ENCODE assay signal across 8 cellular contexts in genomic region chr1:23790696-23791433, GRCh38. TPM values are rescaled to one million over a fixed set of nuclear protein-coding genes. Genes with fewer than 3 reads are reported as not detected.
DNase-seq lines count a peak whose midpoint lies in the region; ATAC-seq and TF ChIP-seq lines count a peak whose summit lies in the region.

LYPLA2 (plus strand) TSS chr1:23791145; CDS start chr1:23792683, 1,538 bp downstream.

- DNase-seq in GM12864 (ENCODE audit: low read depth) (peak; percentile 68), NCI-H187 (lab: John Stamatoyannopoulos, UW) (peak; percentile 62 to 83), T-helper 22 cell (ENCODE audit: low read depth) (peak; percentile 77), ascending aorta (ENCODE audit: low spot score in 2 of 2) (peak; percentile 77 to 97), right cardiac atrium (peak; percentile 96 to 98 (median 98)), uterus (peak; percentile 92 to 95)

- TF ChIP-seq CTCF in GM12864 (IDR thresholded peaks at IDR 0.05; ENCODE audit: low read depth, low read length, missing control alignments), result no peak
- TF ChIP-seq CTCF in ascending aorta (IDR thresholded peaks at IDR 0.05), result no peak
- TF ChIP-seq CTCF in uterus (IDR thresholded peaks at IDR 0.05), result no peak

- TF ChIP-seq POLR2A in uterus (IDR thresholded peaks at IDR 0.05), result peak; percentile 15 to 40

- H3K27me3 ChIP-seq in ascending aorta, result no peaks in the 10 kb centered on the region
- no peaks in the 10 kb centered on the region for H3K27me3 ChIP-seq in right cardiac atrium (ENCODE audit: control insufficient read depth, insufficient read depth)
- no peaks in the 10 kb centered on the region for H3K27me3 ChIP-seq in rectal smooth muscle tissue (ENCODE audit: control insufficient read depth, insufficient read depth, low read length)
- H3K27me3 ChIP-seq in uterus, result no peaks in the 10 kb centered on the region

- H3K36me3 ChIP-seq in ascending aorta (peaks cover 30 to 43% of the 10 kb centered on the region in 2 donors), rectal smooth muscle tissue (ENCODE audit: control insufficient read depth, insufficient read depth, low read length) (peaks cover 9% of the 10 kb centered on the region), uterus (no peaks in the 10 kb centered on the region)

- WGBS in right cardiac atrium, result under 1% methylated on average over 45 of the region's 45 CpGs

- peak within 1 kb of the TSS; percentile 60 to 74 for H3K27ac ChIP-seq in ascending aorta
- H3K27ac ChIP-seq in right cardiac atrium (ENCODE audit: low read length), result peak within 1 kb of the TSS; percentile 32
- H3K27ac ChIP-seq in rectal smooth muscle tissue (ENCODE audit: low read depth, low read length), result peak within 1 kb of the TSS; percentile 18
- H3K27ac ChIP-seq in uterus, result peak within 1 kb of the TSS; percentile 61 to 78

- ATAC-seq in HG02678 (IDR thresholded peaks at IDR 0.05; ENCODE audit: unreplicated experiment) (peak; percentile 84), right cardiac atrium (peak; percentile 90 to 92)

- intact Hi-C loops in ascending aorta (cut with DNase I), result loop anchor here (1.0 kb wide), 1 partner anchor 9 kb away; the partner anchor contains the start of gene GALE
- intact Hi-C loops in right cardiac atrium (cut with DNase I), result no loop called here
- intact Hi-C loops in uterus (cut with DNase I; ENCODE audit: low total_unique reads), result no loop called here

- H3K4me3 ChIP-seq in GM12864 (ENCODE audit: low read depth, low read length) (peak within 1 kb of the TSS; percentile 98), ascending aorta (peak within 1 kb of the TSS; percentile 61 to 80), right cardiac atrium (ENCODE audit: low read length) (peak within 1 kb of the TSS; percentile 82), rectal smooth muscle tissue (ENCODE audit: low read length) (peak within 1 kb of the TSS; percentile 77), uterus (peak within 1 kb of the TSS; percentile 73 to 76)

- H3K9ac ChIP-seq in rectal smooth muscle tissue (ENCODE audit: low read length), result peak within 1 kb of the TSS; percentile 42

- H3K9me3 ChIP-seq in ascending aorta, result no peaks in the 10 kb centered on the region
- H3K9me3 ChIP-seq in right cardiac atrium (ENCODE audit: control insufficient read depth, low read length), result no peaks in the 10 kb centered on the region
- H3K9me3 ChIP-seq in uterus, result no peaks in the 10 kb centered on the region

- H3K4me1 ChIP-seq in ascending aorta, result peaks cover 9 to 19% of the 10 kb centered on the region in 2 donors
- H3K4me1 ChIP-seq in right cardiac atrium (ENCODE audit: control insufficient read depth, insufficient read depth, low read length), result peaks cover 3% of the 10 kb centered on the region
- H3K4me1 ChIP-seq in rectal smooth muscle tissue (ENCODE audit: control insufficient read depth, insufficient read depth, low read length), result peaks cover 11% of the 10 kb centered on the region
- H3K4me1 ChIP-seq in uterus, result peaks cover 0 to 12% of the 10 kb centered on the region in 2 donors

RNA-seq across cellular contexts. Expression of gene LYPLA2, which starts in this region (rescaled TPM):
- 127 TPM for total RNA-seq in ascending aorta
- total RNA-seq in right cardiac atrium, result 10 to 100 TPM; 28.5 to 33.3 (median 32.5) TPM
- 32.0 TPM for polyA plus RNA-seq in right cardiac atrium
- 10 to 100 TPM in 3 of 4 donors, 1 to 10 TPM in 1; 4.6 to 33.5 (median 20.3) TPM for total RNA-seq in uterus

Comparison
In these comparisons a context has a peak if more than half of its experiments do, and no peak if none do; other contexts are left out.
1. Peak in every context shown above with its lines: DNase-seq, ATAC-seq, H3K4me3 ChIP-seq and H3K27ac ChIP-seq.
2. H3K27ac ChIP-seq: peak in every context shown above with its lines; median percentile 70 in uterus; 67 in ascending aorta; 32 in right cardiac atrium; 18 in rectal smooth muscle tissue.